Comparison of ENCODE assay signal across 25 cellular contexts in the genomic region with DNA sequence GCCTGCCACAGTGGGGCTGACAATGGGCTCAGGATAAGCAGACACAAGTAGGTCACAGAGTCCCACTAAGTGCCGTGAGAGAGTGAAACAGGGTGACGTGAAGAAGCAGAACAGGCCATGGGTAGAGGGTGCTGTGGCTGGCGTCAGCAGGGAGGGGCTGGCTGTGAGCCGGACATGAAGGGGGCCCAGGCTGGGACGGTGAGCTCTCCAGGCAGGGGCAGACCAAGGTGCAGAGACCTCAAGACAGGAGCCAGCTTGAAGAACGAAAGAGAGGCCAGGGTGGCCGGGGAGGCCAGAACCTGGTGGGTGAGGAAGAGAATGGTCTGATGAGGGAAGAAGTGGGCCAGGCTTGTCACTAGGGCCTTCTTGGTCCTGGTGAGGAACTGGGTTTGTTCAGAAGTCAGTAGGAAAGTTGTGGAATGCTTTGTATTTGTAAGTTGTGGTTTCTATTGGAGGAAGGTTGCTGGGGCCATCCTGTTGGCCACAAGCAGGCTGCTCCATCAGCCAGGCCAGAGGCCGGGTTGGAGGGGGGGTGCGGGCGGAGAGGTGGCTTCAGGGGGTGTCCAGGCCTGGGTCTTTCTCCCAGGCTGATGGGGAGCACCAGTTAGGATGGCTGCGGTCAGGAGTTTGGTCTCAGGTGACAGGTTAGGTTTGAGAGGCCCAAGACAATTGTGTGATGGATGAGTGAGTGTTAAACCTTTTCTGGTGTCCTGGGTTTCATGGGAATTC.
"Had no signal": no experiment of that assay in that cellular context is flagged by ENCODE, and none has a peak within 500 bp of the region (broad histone marks: within the 10 kb centered on the region; RNA-seq: fewer than 3 reads in every experiment).

No MANE protein-coding gene starts in this region.

- H3K4me3 Mint-ChIP-seq: activated naive CD4-positive, alpha-beta T cell treated with anti-CD3 and anti-CD28 coated beads for 36 hours; activated naive CD8-positive, alpha-beta T cell treated with anti-CD3 and anti-CD28 coated beads, Interleukin-2, amount 50 U/mL, for 24 hours; brain; naive thymus-derived CD8-positive, alpha-beta T cell had no signal

- DNase-seq: activated CD4-positive, alpha-beta T cell treated with anti-CD3 and anti-CD28 coated beads, Interleukin-2, amount 50 U/mL, for 4 hours; activated CD4-positive, CD25-positive, alpha-beta regulatory T cell treated with anti-CD3 and anti-CD28 coated beads, Interleukin-2, amount 50 U/mL, for 72 hours; activated CD8-positive, alpha-beta memory T cell treated with anti-CD3 and anti-CD28 coated beads for 24 hours; activated CD8-positive, alpha-beta memory T cell treated with anti-CD3 and anti-CD28 coated beads, Interleukin-2, amount 50 U/mL, for 4 hours; activated effector memory CD4-positive, alpha-beta T cell treated with Interleukin-2 at 50 U/mL for 16 hours; activated naive CD4-positive, alpha-beta T cell treated with anti-CD3 and anti-CD28 coated beads for 36 hours; activated naive CD8-positive, alpha-beta T cell treated with anti-CD3 and anti-CD28 coated beads, Interleukin-2, amount 50 U/mL, for 24 hours; activated T-cell treated with anti-CD3 and anti-CD28 coated beads, Interleukin-2, amount 50 U/mL, for 48 hours; anterior cingulate cortex; effector CD4-positive, alpha-beta T cell; erythroblast; foreskin fibroblast; lower lobe of right lung; ovary; psoas muscle; stimulated activated CD4-positive, alpha-beta T cell treated with anti-CD3 and anti-CD28 coated beads, Interleukin-12 subunit alpha, Interleukin-12 subunit beta, amount 100 ng/mL, for 4 hours; stimulated activated CD4-positive, alpha-beta T cell treated with anti-CD3 and anti-CD28 coated beads, Interleukin-4, amount 100 ng/mL, for 4 hours; upper lobe of right lung; WERI-Rb-1 had no signal

- H3K27ac ChIP-seq: lower lobe of right lung, ovary, psoas muscle, thoracic aorta, upper lobe of right lung, WERI-Rb-1 had no signal

- H3K27ac Mint-ChIP-seq: activated naive CD4-positive, alpha-beta T cell treated with anti-CD3 and anti-CD28 coated beads for 36 hours; activated naive CD8-positive, alpha-beta T cell treated with anti-CD3 and anti-CD28 coated beads, Interleukin-2, amount 50 U/mL, for 24 hours had no signal

- H3K27me3 Mint-ChIP-seq: activated naive CD8-positive, alpha-beta T cell treated with anti-CD3 and anti-CD28 coated beads, Interleukin-2, amount 50 U/mL, for 24 hours; brain; naive thymus-derived CD8-positive, alpha-beta T cell had no signal

- H3K9me3 Mint-ChIP-seq: activated naive CD4-positive, alpha-beta T cell treated with anti-CD3 and anti-CD28 coated beads for 36 hours; activated naive CD8-positive, alpha-beta T cell treated with anti-CD3 and anti-CD28 coated beads, Interleukin-2, amount 50 U/mL, for 24 hours; brain had no signal

- ATAC-seq: activated naive CD8-positive, alpha-beta T cell treated with anti-CD3 and anti-CD28 coated beads, Interleukin-2, amount 50 U/mL, for 24 hours; left lobe of liver; lower lobe of right lung; naive thymus-derived CD8-positive, alpha-beta T cell; psoas muscle; right cardiac atrium; SK-N-SH treated with all-trans-retinoic acid at 6 μM for 48 hours; upper lobe of right lung had no signal
